ENCODE assay signal across 8 cellular contexts in the genomic region with DNA sequence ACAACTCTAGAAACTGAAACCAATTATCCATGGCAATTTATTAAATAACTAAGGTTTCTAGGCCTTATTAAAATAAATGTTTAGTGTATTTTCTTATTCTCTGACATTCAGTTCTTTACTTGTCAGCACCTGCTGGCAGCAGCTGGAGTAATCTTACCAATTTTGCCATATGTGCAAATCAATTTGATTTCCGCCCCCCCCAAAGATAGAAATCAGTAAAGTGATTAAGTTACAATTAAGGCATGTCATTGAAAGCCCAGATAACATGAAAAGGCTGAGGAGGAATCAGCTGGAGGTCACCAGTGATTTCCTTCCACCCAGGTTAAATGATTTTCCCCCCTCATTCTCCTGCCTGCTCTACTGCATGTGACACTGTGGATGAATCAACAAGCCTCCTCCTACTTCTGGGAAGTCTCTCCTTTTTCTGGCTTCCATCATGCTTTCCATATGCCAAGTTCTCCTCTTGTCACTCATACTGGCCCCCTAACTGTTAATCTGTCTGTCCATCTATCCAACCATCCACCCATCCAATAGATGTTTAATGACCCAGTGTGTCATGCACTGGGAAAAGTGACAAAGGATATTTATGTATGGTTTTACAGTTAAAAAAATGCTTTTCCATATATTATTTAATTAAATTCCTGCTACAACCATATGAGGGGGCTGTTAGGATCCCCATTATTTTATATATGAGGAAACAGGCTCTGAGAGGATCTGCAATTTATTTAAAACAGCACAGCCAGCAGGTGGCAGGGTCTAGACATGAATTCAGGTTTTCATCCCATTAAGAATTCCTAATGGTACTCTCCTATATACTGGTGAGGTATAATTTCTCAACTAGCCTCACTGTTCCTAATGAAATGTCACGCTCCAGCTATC.
DNase-seq lines count a peak whose midpoint lies in the region; ATAC-seq and TF ChIP-seq lines count a peak whose summit lies in the region.

No MANE protein-coding gene starts in this region.

- H3K9ac ChIP-seq in mesendoderm (ENCODE audit: low read length), result no peak overlapping the region

- no peak overlapping the region for H3K18ac ChIP-seq in mesendoderm (ENCODE audit: low read length)

- no peak overlapping the region for H3K27ac ChIP-seq in mesendoderm (ENCODE audit: low read depth, low read length)

- no peaks in the 10 kb centered on the region for H3K4me1 ChIP-seq in mesendoderm (ENCODE audit: control insufficient read depth, low read depth, low read length)

- DNase-seq in AG10803 (ENCODE audit: low read depth), result peak; percentile 73
- no peak for DNase-seq in GM13976 (ENCODE audit: low spot score)
- peak; percentile 73 for DNase-seq in NCI-H446 treated with DMSO at 0.1 percent for 48 hours (lab: John Stamatoyannopoulos, UW)
- peak; percentile 74 for DNase-seq in astrocyte of the spinal cord (ENCODE audit: low read depth, low spot score)
- DNase-seq in immature natural killer cell, result peak; percentile 14 to 28 (median 15)
- DNase-seq in stimulated activated naive CD8-positive, alpha-beta T cell treated with anti-CD3 and anti-CD28 coated beads, Interleukin-15, amount 100 ng/mL, for 72 hours, result no peak
- DNase-seq in mesendoderm, result no peak
- DNase-seq in activated T-cell treated with anti-CD3 and anti-CD28 coated beads, Interleukin-2, amount 50 U/mL, for 48 hours, result no peak

- TF ChIP-seq CTCF in AG10803 (conservative IDR thresholded peaks at IDR 0.05; ENCODE audit: low read length) (peak; percentile 68), GM13976 (IDR thresholded peaks at IDR 0.05; ENCODE audit: borderline replicate concordance, control extremely low read depth, extremely low read depth, insufficient read depth, missing control alignments) (peak; percentile 51), astrocyte of the spinal cord (IDR thresholded peaks at IDR 0.05; ENCODE audit: low read depth, low read length) (peak; percentile 52)

- no peak overlapping the region for H3K4me3 ChIP-seq in AG10803 (ENCODE audit: low read length)
- H3K4me3 ChIP-seq in astrocyte of the spinal cord (ENCODE audit: low read depth, low read length), result no peak overlapping the region
- H3K4me3 ChIP-seq in mesendoderm (ENCODE audit: low read length), result no peak overlapping the region

- H2BK120ac ChIP-seq in mesendoderm (ENCODE audit: low read depth, low read length), result no peak overlapping the region

- H3K4me2 ChIP-seq in mesendoderm (ENCODE audit: low read length), result no peak overlapping the region

- H3K27ac Mint-ChIP-seq in immature natural killer cell, result peak overlapping the region in 5 of 6 donors; percentile 11 to 75 (median 45)
- no peak overlapping the region for H3K27ac Mint-ChIP-seq in stimulated activated naive CD8-positive, alpha-beta T cell treated with anti-CD3 and anti-CD28 coated beads, Interleukin-15, amount 100 ng/mL, for 72 hours

- H3K27me3 ChIP-seq in mesendoderm (ENCODE audit: insufficient read depth, low read length, poor library complexity), result no peaks in the 10 kb centered on the region

- H3K36me3 Mint-ChIP-seq in immature natural killer cell, result peaks cover 0 to 8% (median 3%) of the 10 kb centered on the region in 3 donors

- no peaks in the 10 kb centered on the region for H3K36me3 ChIP-seq in mesendoderm (ENCODE audit: control insufficient read depth, insufficient read depth, low read length)

- in situ Hi-C loops in GM13976 (cut with MboI; ENCODE audit: low sequenced_read_pairs, unreplicated experiment), result loop anchor here (5.0 to 25.0 kb wide), 3 partner anchors 255 to 402 kb away; no protein-coding TSS in a partner anchor
- in situ Hi-C loops in astrocyte of the spinal cord (cut with HindIII; ENCODE audit: low sequenced_read_pairs), result no loop called here

- H3K79me2 ChIP-seq in mesendoderm (ENCODE audit: control insufficient read depth, insufficient read depth, low read length), result no peaks in the 10 kb centered on the region

- no peak overlapping the region for H2BK5ac ChIP-seq in mesendoderm (ENCODE audit: low read length)

- H2AK5ac ChIP-seq in mesendoderm (ENCODE audit: low read length), result no peak overlapping the region

- H3K27me3 Mint-ChIP-seq in immature natural killer cell (ENCODE audit: low read depth in 3 of 3), result peaks cover 0 to 6% (median 5%) of the 10 kb centered on the region in 3 donors
- peaks cover 8% of the 10 kb centered on the region for H3K27me3 Mint-ChIP-seq in stimulated activated naive CD8-positive, alpha-beta T cell treated with anti-CD3 and anti-CD28 coated beads, Interleukin-15, amount 100 ng/mL, for 72 hours

- H3K23ac ChIP-seq in mesendoderm (ENCODE audit: low read length), result no peak overlapping the region

- ATAC-seq in stimulated activated naive CD8-positive, alpha-beta T cell treated with anti-CD3 and anti-CD28 coated beads, Interleukin-15, amount 100 ng/mL, for 72 hours, result peak; percentile 33

- H4K5ac ChIP-seq in mesendoderm (ENCODE audit: low read length), result no peak overlapping the region

- peaks cover 40 to 47% of the 10 kb centered on the region in 2 donors for H3K4me1 Mint-ChIP-seq in immature natural killer cell
- peaks cover 36% of the 10 kb centered on the region for H3K4me1 Mint-ChIP-seq in stimulated activated naive CD8-positive, alpha-beta T cell treated with anti-CD3 and anti-CD28 coated beads, Interleukin-15, amount 100 ng/mL, for 72 hours

- H3K9me3 Mint-ChIP-seq in immature natural killer cell, result no peaks in the 10 kb centered on the region
- no peaks in the 10 kb centered on the region for H3K9me3 Mint-ChIP-seq in stimulated activated naive CD8-positive, alpha-beta T cell treated with anti-CD3 and anti-CD28 coated beads, Interleukin-15, amount 100 ng/mL, for 72 hours

- no CpG with 5 or more reads among the region's 2 CpGs for WGBS in mesendoderm (ENCODE audit: extremely low coverage, insufficient coverage, low lambda C conversion rate)

- no peaks in the 10 kb centered on the region for H3K79me1 ChIP-seq in mesendoderm (ENCODE audit: low read length)

- no peak overlapping the region for H2BK15ac ChIP-seq in mesendoderm (replicated peaks; ENCODE audit: low read depth)

- peak overlapping the region in 3 of 5 donors; percentile 15 to 68 (median 38) for H3K4me3 Mint-ChIP-seq in immature natural killer cell
- H3K4me3 Mint-ChIP-seq in stimulated activated naive CD8-positive, alpha-beta T cell treated with anti-CD3 and anti-CD28 coated beads, Interleukin-15, amount 100 ng/mL, for 72 hours, result no peak overlapping the region

- H3K4ac ChIP-seq in mesendoderm (ENCODE audit: low read depth, low read length), result no peak overlapping the region

- no peak overlapping the region for H4K8ac ChIP-seq in mesendoderm (ENCODE audit: low read depth, low read length)

- no peak overlapping the region for H3K56ac ChIP-seq in mesendoderm (ENCODE audit: low read length)

Comparison
In these comparisons a context has a peak if more than half of its experiments do, and no peak if none do; other contexts are left out.
1. DNase-seq: peak in AG10803 (single experiment), NCI-H446 treated with DMSO at 0.1 percent for 48 hours (single experiment), astrocyte of the spinal cord (single experiment) and immature natural killer cell (3 of 3); none in GM13976 (single experiment), stimulated activated naive CD8-positive, alpha-beta T cell treated with anti-CD3 and anti-CD28 coated beads, Interleukin-15, amount 100 ng/mL, for 72 hours (0 of 2), mesendoderm (single experiment) and activated T-cell treated with anti-CD3 and anti-CD28 coated beads, Interleukin-2, amount 50 U/mL, for 48 hours (0 of 2).
2. H3K27ac Mint-ChIP-seq: peak in immature natural killer cell (5 of 6); none in stimulated activated naive CD8-positive, alpha-beta T cell treated with anti-CD3 and anti-CD28 coated beads, Interleukin-15, amount 100 ng/mL, for 72 hours (0 of 2).
3. H3K4me3 Mint-ChIP-seq: peak in immature natural killer cell (3 of 5); none in stimulated activated naive CD8-positive, alpha-beta T cell treated with anti-CD3 and anti-CD28 coated beads, Interleukin-15, amount 100 ng/mL, for 72 hours (0 of 2).
4. Peak in every context shown above with its lines, with median percentiles within 50 percentile points of each other: CTCF ChIP-seq.